ENCODE assay signal across 8 cellular contexts in the genomic region with DNA sequence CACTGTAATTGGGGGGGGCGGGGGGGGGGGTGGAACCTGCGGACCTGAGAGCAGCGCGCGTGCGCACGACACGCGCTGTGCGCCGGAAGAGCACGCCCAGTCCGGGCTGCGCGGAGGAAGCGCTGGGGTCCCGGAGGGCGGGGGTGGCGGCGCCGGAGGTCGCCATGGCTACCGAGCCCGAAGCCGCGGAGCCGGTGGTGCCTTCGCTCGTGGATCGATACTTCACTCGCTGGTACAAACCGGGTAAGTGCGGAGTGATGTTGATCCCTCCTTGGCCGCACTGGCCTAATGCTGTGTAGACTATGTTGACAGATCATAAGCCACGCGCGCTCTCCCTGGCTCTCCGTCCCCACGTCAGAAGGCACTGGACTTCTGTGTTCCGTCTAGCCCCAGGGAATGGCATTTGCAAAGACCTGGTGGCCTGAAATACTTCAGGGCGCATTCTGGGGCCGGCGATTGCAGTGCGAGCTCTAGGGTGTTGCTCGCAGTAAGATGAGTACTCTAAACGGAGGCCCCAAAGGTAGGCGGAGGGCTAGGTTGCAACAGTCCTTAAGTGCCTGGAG. TPM values are rescaled to one million over a fixed set of nuclear protein-coding genes. Genes with fewer than 3 reads are reported as not detected.
DNase-seq lines count a peak whose midpoint lies in the region; ATAC-seq and TF ChIP-seq lines count a peak whose summit lies in the region.

TSS of gene ABITRAM (plus strand) at position 78 of the 563 bp plus-strand sequence. CDS start at position 165, 87 bp downstream.

- peak; percentile 80 for ATAC-seq in GM21390 (IDR thresholded peaks at IDR 0.05; ENCODE audit: unreplicated experiment)
- peak; percentile 85 to 86 for ATAC-seq in activated T-cell treated with anti-CD3 and anti-CD28 coated beads, Interleukin-2, amount 50 U/mL, for 72 hours (replicated peaks in 1 of 2)

- no peak for TF ChIP-seq POLR2A in esophagus squamous epithelium (IDR thresholded peaks at IDR 0.05)

- no peak for TF ChIP-seq CTCF in Calu3 (IDR thresholded peaks at IDR 0.05; ENCODE audit: unreplicated experiment)
- no peak for TF ChIP-seq CTCF in OCI-LY7 (conservative IDR thresholded peaks at IDR 0.05; ENCODE audit: low read length)
- TF ChIP-seq CTCF in esophagus squamous epithelium (IDR thresholded peaks at IDR 0.05) = no peak

- no peaks in the 10 kb centered on the region for H3K9me3 Mint-ChIP-seq in Calu3 (ENCODE audit: low read depth, unreplicated experiment)
- no peaks in the 10 kb centered on the region for H3K9me3 Mint-ChIP-seq in activated T-cell treated with anti-CD3 and anti-CD28 coated beads, Interleukin-2, amount 50 U/mL, for 72 hours

- peak within 1 kb of the TSS; percentile 98 for H2AFZ ChIP-seq in OCI-LY7 (ENCODE audit: low read length)

- H3K4me1 ChIP-seq in HUES48 (ENCODE audit: control insufficient read depth, insufficient read depth, low read length) (peaks cover 7% of the 10 kb centered on the region; the same call in 1 of the 2 replicates), OCI-LY7 (ENCODE audit: insufficient read depth, low read length, poor library complexity, severe bottlenecking) (peaks cover 22% of the 10 kb centered on the region), esophagus squamous epithelium (peaks cover 8 to 31% (median 21%) of the 10 kb centered on the region in 3 donors)

- POLR2A ChIA-PET in OCI-LY7 (lab: Charles Lee) = no interaction called here

- H3K4me3 Mint-ChIP-seq in Calu3 (ENCODE audit: low read depth, unreplicated experiment) = peak within 1 kb of the TSS; percentile 96
- H3K4me3 Mint-ChIP-seq in activated T-cell treated with anti-CD3 and anti-CD28 coated beads, Interleukin-2, amount 50 U/mL, for 72 hours = peak within 1 kb of the TSS; percentile 73 to 98

- H4K20me1 ChIP-seq in OCI-LY7 (ENCODE audit: insufficient read depth, low read length) = peaks cover 8% of the 10 kb centered on the region; the same call in 1 of the 2 replicates

- DNase-seq in Calu3 (peak; percentile 70), OCI-LY7 (ENCODE audit: low spot score) (peak; percentile 92), esophagus squamous epithelium (lab: John Stamatoyannopoulos, UW) (peak; percentile 15), myocyte (ENCODE audit: low read depth) (peak; percentile 86)
- DNase-seq in activated T-cell treated with anti-CD3 and anti-CD28 coated beads, Interleukin-2, amount 50 U/mL, for 72 hours = peak; percentile 83 to 84
- peak; percentile 43 to 79 for DNase-seq in stimulated activated CD8-positive, alpha-beta memory T cell treated with anti-CD3 and anti-CD28 coated beads, Interleukin-7, amount 100 ng/mL, for 4 hours (ENCODE audit: low read depth in 2 of 2)

- H3K36me3 Mint-ChIP-seq in Calu3 (ENCODE audit: insufficient read depth, unreplicated experiment) = peaks cover 18% of the 10 kb centered on the region
- H3K36me3 Mint-ChIP-seq in activated T-cell treated with anti-CD3 and anti-CD28 coated beads, Interleukin-2, amount 50 U/mL, for 72 hours (ENCODE audit: insufficient read depth in 2 of 2) = peaks cover 2 to 8% of the 10 kb centered on the region in 2 donors

- intact Hi-C loops in Calu3 (cut with micrococcal nuclease; ENCODE audit: unreplicated experiment) = no loop called here
- intact Hi-C loops in OCI-LY7 (cut with micrococcal nuclease; ENCODE audit: unreplicated experiment) = loop anchor here (5.0 kb wide), 1 partner anchor 183 kb away; the partner anchor contains the start of gene TMEM245
- intact Hi-C loops in esophagus squamous epithelium (cut with DNase I) = no loop called here

- peaks cover 9% of the 10 kb centered on the region for H3K4me1 Mint-ChIP-seq in Calu3 (ENCODE audit: low read depth, unreplicated experiment)
- peaks cover 30% of the 10 kb centered on the region for H3K4me1 Mint-ChIP-seq in activated T-cell treated with anti-CD3 and anti-CD28 coated beads, Interleukin-2, amount 50 U/mL, for 72 hours (ENCODE audit: low read depth)

- no peaks in the 10 kb centered on the region for H3K27me3 ChIP-seq in HUES48 (ENCODE audit: control insufficient read depth, insufficient read depth, low read length)
- H3K27me3 ChIP-seq in esophagus squamous epithelium = no peaks in the 10 kb centered on the region

- H3K9ac ChIP-seq in HUES48 (ENCODE audit: low read depth, low read length) = peak within 1 kb of the TSS; percentile 74

- BruUV-seq in Calu3 (replicated peaks; lab: Mats Ljungman, UMichigan) (no TSS peak), OCI-LY7 (replicated peaks; lab: Mats Ljungman, UMichigan) (TSS peak; percentile 52)

- WGBS in esophagus squamous epithelium, 2 donors = 0% methylated on average over 13 to 15 of the region's 47 CpGs

- H3K9me3 ChIP-seq in HUES48 (ENCODE audit: control insufficient read depth, insufficient read depth, low read length) (no peaks in the 10 kb centered on the region), OCI-LY7 (ENCODE audit: low read length) (no peaks in the 10 kb centered on the region), esophagus squamous epithelium (no peaks in the 10 kb centered on the region)

- H3K4me3 ChIP-seq in HUES48 (ENCODE audit: low read depth, low read length) = peak within 1 kb of the TSS; percentile 99
- H3K4me3 ChIP-seq in OCI-LY7 (ENCODE audit: low read depth, low read length, poor library complexity, severe bottlenecking) = peak within 1 kb of the TSS; percentile 98
- H3K4me3 ChIP-seq in esophagus squamous epithelium = peak within 1 kb of the TSS; percentile 63 to 94 (median 78)

- H3K79me2 ChIP-seq in OCI-LY7 (ENCODE audit: insufficient read depth, low read depth, low read length) = peaks cover 32% of the 10 kb centered on the region

- H3K27ac Mint-ChIP-seq in Calu3 (ENCODE audit: unreplicated experiment) = peak within 1 kb of the TSS; percentile 96
- peak within 1 kb of the TSS; percentile 88 for H3K27ac Mint-ChIP-seq in activated T-cell treated with anti-CD3 and anti-CD28 coated beads, Interleukin-2, amount 50 U/mL, for 72 hours

- peak within 1 kb of the TSS; percentile 93 for H3K27ac ChIP-seq in HUES48 (ENCODE audit: low read depth, low read length)
- peak within 1 kb of the TSS; percentile 70 for H3K27ac ChIP-seq in OCI-LY7 (ENCODE audit: low read depth, low read length, poor library complexity, severe bottlenecking)
- H3K27ac ChIP-seq in esophagus squamous epithelium = peak within 1 kb of the TSS; percentile 88 to 94 (median 90)

- CTCF ChIA-PET in Calu3 (lab: Charles Lee) (no interaction called here), OCI-LY7 (lab: Charles Lee; ENCODE audit: unreplicated experiment) (no interaction called here)

- H3K27me3 Mint-ChIP-seq in Calu3 (ENCODE audit: unreplicated experiment) = no peaks in the 10 kb centered on the region
- no peaks in the 10 kb centered on the region for H3K27me3 Mint-ChIP-seq in activated T-cell treated with anti-CD3 and anti-CD28 coated beads, Interleukin-2, amount 50 U/mL, for 72 hours (ENCODE audit: low read depth)

- H3K4me2 ChIP-seq in OCI-LY7 (ENCODE audit: low read length) = peak within 1 kb of the TSS; percentile 96

- peaks cover 24% of the 10 kb centered on the region for H3K36me3 ChIP-seq in HUES48 (ENCODE audit: control insufficient read depth, insufficient read depth, low read length)
- peaks cover 25% of the 10 kb centered on the region for H3K36me3 ChIP-seq in OCI-LY7 (ENCODE audit: insufficient read depth, low read length)
- peaks cover 0 to 45% (median 0%) of the 10 kb centered on the region in 3 donors for H3K36me3 ChIP-seq in esophagus squamous epithelium

- H3K9me2 ChIP-seq in OCI-LY7 (ENCODE audit: insufficient read depth, low read length) = no peaks in the 10 kb centered on the region

RNA-seq across cellular contexts. Expression of gene ABITRAM, which starts in this region (rescaled TPM):
- 6.6 and 7.1 TPM in 2 replicates for total RNA-seq in Calu3 (2022)
- total RNA-seq in OCI-LY7 (2014; rRNA removed; shearing (Covaris generic)) = 7.0 and 7.5 TPM in 2 replicates
- total RNA-seq in OCI-LY7 (2022) = 13.6 and 14.6 TPM in 2 replicates
- total RNA-seq in activated T-cell treated with anti-CD3 and anti-CD28 coated beads, Interleukin-2, amount 50 U/mL, for 72 hours = 10 to 100 TPM; 11.3 to 13.9 TPM
- 10 to 100 TPM in 3 of 4 donors, 1 to 10 TPM in 1; 9.8 to 17.2 (median 12.8) TPM for total RNA-seq in esophagus squamous epithelium
- 8.5 and 10.1 TPM in 2 replicates for total RNA-seq in myocyte
- polyA plus RNA-seq in myocyte (2012) = 13.4 TPM

Comparison
In these comparisons a context has a peak if more than half of its experiments do, and no peak if none do; other contexts are left out.
1. Peak in every context shown above with its lines: DNase-seq, ATAC-seq, H3K4me3 ChIP-seq and H3K27ac ChIP-seq.
2. DNase-seq: peak in every context shown above with its lines; median percentile 92 in OCI-LY7; 86 in myocyte; 84 in activated T-cell treated with anti-CD3 and anti-CD28 coated beads, Interleukin-2, amount 50 U/mL, for 72 hours; 70 in Calu3; 61 in stimulated activated CD8-positive, alpha-beta memory T cell treated with anti-CD3 and anti-CD28 coated beads, Interleukin-7, amount 100 ng/mL, for 4 hours; 15 in esophagus squamous epithelium.